In genomic region chr13:45207319-45207718, GRCh38 we compare ENCODE assay signal across 1 cellular context.
TF ChIP-seq lines count a peak whose summit lies in the region.

No MANE protein-coding gene starts in this region.

TF ChIP-seq in GM23338, 12 proteins besides CTCF, POLR2A, EP300 and RAD21 (continued from another document):
- TF ChIP-seq, protein P1, sequence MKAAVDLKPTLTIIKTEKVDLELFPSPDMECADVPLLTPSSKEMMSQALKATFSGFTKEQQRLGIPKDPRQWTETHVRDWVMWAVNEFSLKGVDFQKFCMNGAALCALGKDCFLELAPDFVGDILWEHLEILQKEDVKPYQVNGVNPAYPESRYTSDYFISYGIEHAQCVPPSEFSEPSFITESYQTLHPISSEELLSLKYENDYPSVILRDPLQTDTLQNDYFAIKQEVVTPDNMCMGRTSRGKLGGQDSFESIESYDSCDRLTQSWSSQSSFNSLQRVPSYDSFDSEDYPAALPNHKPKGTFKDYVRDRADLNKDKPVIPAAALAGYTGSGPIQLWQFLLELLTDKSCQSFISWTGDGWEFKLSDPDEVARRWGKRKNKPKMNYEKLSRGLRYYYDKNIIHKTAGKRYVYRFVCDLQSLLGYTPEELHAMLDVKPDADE (IDR thresholded peaks at IDR 0.05) = no peak
- TF ChIP-seq REST (IDR thresholded peaks at IDR 0.05; ENCODE audit: unreplicated experiment) (no peak), CREB1 (CRISPR knock-in tag; IDR thresholded peaks at IDR 0.05; ENCODE audit: low read depth) (no peak), POLR2AphosphoS5 (IDR thresholded peaks at IDR 0.05; ENCODE audit: low read depth) (no peak), NANOG (IDR thresholded peaks at IDR 0.05; ENCODE audit: borderline replicate concordance) (no peak)
TF ChIP-seq in GM23338: peak in this region for 0.
